Comparison of ENCODE assay signal across 16 cellular contexts in the genomic region with DNA sequence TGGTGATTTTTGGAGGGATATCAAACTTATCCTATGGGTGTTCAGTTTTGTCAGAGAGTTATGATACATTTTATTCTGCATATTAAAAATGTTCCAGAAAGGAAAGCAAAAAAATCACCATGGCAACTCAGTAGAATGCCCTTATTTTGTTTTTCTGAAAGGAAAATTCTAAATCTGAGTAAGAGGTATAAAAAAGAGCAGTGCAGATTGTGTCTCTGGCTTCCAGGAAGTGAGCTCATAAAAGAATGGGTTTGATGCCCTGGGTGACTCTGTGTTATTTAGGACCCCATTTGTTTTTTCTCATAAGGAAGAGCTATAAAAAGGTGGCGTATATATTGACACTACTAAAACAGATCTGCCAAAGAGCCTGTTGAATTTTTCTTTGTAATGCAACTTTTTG.
DNase-seq lines count a peak whose midpoint lies in the region; TF ChIP-seq lines count a peak whose summit lies in the region.
"Had no signal": no experiment of that assay in that cellular context is flagged by ENCODE, and none has a peak within 500 bp of the region (broad histone marks: within the 10 kb centered on the region; RNA-seq: fewer than 3 reads in every experiment).

No MANE protein-coding gene starts in this region.

- no peaks in the 10 kb centered on the region for H3K27me3 ChIP-seq in left ventricle myocardium inferior (ENCODE audit: low read depth)
- H3K27me3 ChIP-seq: BLaER1 had no signal

- H3K4me1 Mint-ChIP-seq in endothelial cell (ENCODE audit: unreplicated experiment) = peaks cover 39% of the 10 kb centered on the region
- H3K4me1 Mint-ChIP-seq: CD8-positive, alpha-beta memory T cell had no signal

- DNase-seq in left ventricle myocardium inferior (no peak), cardiac septum (ENCODE audit: low spot score) (no peak), endothelial cell (ENCODE audit: low spot score) (no peak), pulmonary artery endothelial cell (ENCODE audit: low read depth, low spot score) (peak; percentile 27), AG08395 (ENCODE audit: low spot score) (no peak), NCI-H446 (lab: John Stamatoyannopoulos, UW) (no peak), foreskin fibroblast (no peak)
- no peak for DNase-seq in activated CD4-positive, alpha-beta T cell treated with anti-CD3 and anti-CD28 coated beads, Interleukin-2, amount 50 U/mL, for 48 hours
- DNase-seq: AML-193; Caco-2; CD8-positive, alpha-beta memory T cell; DND-41; GDM1 had no signal

- H3K4me3 Mint-ChIP-seq in endothelial cell (ENCODE audit: unreplicated experiment) = peak overlapping the region; percentile 1
- H3K4me3 Mint-ChIP-seq: CD8-positive, alpha-beta memory T cell had no signal

- H3K4me1 ChIP-seq in left ventricle myocardium inferior = peaks cover 63% of the 10 kb centered on the region
- H3K4me1 ChIP-seq: BLaER1, Caco-2 had no signal

- no peak overlapping the region for H3K4me3 ChIP-seq in left ventricle myocardium inferior
- H3K4me3 ChIP-seq in foreskin fibroblast (ENCODE audit: low read depth in 1 of 2, low read length in 2 of 2) = no peak overlapping the region
- H3K4me3 ChIP-seq: BLaER1, HAP-1 had no signal

- H3K27ac ChIP-seq in left ventricle myocardium inferior (replicated peaks) = peak overlapping the region; percentile 58
- H3K27ac ChIP-seq: 22Rv1, BLaER1 had no signal

- no peak for TF ChIP-seq CTCF in left ventricle myocardium inferior (IDR thresholded peaks at IDR 0.05; ENCODE audit: borderline replicate concordance)
- TF ChIP-seq CTCF in endothelial cell (IDR thresholded peaks at IDR 0.05; ENCODE audit: unreplicated experiment) = no peak
- TF ChIP-seq CTCF in foreskin fibroblast (IDR thresholded peaks at IDR 0.05; ENCODE audit: low read depth, low read length) = no peak

- H3K27ac Mint-ChIP-seq in endothelial cell (ENCODE audit: unreplicated experiment) = peak overlapping the region; percentile 97
- H3K27ac Mint-ChIP-seq: CD8-positive, alpha-beta memory T cell had no signal

- H3K9me3 Mint-ChIP-seq in endothelial cell (ENCODE audit: unreplicated experiment) = no peaks in the 10 kb centered on the region

- no peaks in the 10 kb centered on the region for H3K36me3 ChIP-seq in left ventricle myocardium inferior
- H3K36me3 ChIP-seq: BLaER1, HAP-1 had no signal

- intact Hi-C loops in left ventricle myocardium inferior (cut with micrococcal nuclease) = no loop called here
- intact Hi-C loops in cardiac septum (cut with DNase I) = no loop called here

- peaks cover 35% of the 10 kb centered on the region for H3K36me3 Mint-ChIP-seq in endothelial cell (ENCODE audit: low read depth, unreplicated experiment)
- H3K36me3 Mint-ChIP-seq: CD8-positive, alpha-beta memory T cell had no signal

- H3K27me3 Mint-ChIP-seq in endothelial cell (ENCODE audit: unreplicated experiment) = peaks cover 8% of the 10 kb centered on the region
- H3K27me3 Mint-ChIP-seq: CD8-positive, alpha-beta memory T cell had no signal

- H3K9me3 ChIP-seq in left ventricle myocardium inferior (replicated peaks) = no peaks in the 10 kb centered on the region
- H3K9me3 ChIP-seq: BLaER1, Caco-2, HAP-1 had no signal
